ENCODE assay signal across 8 cellular contexts in genomic region chr1:201348211-201348566, GRCh38. TPM values are rescaled to one million over a fixed set of nuclear protein-coding genes. Genes with fewer than 3 reads are reported as not detected.
DNase-seq lines count a peak whose midpoint lies in the region; ATAC-seq and TF ChIP-seq lines count a peak whose summit lies in the region.

No MANE protein-coding gene starts in this region.

- no peak overlapping the region for H3K27ac Mint-ChIP-seq in mesothelial cell of epicardium

- TF ChIP-seq CTCF in GM10248 (IDR thresholded peaks at IDR 0.05; ENCODE audit: control extremely low read depth, extremely low read depth, low read depth, missing control alignments) = peak; percentile 62
- peak in 4 of 6 experiments; percentile 36 to 60 (median 54) for TF ChIP-seq CTCF in Peyer's patch (IDR thresholded peaks at IDR 0.05)
- TF ChIP-seq CTCF in mesothelial cell of epicardium (IDR thresholded peaks at IDR 0.05; ENCODE audit: unreplicated experiment) = peak; percentile 59

- no peak overlapping the region for H3K27ac ChIP-seq in Peyer's patch

- no peak overlapping the region for H3K4me3 ChIP-seq in Peyer's patch

- POLR2A ChIA-PET in GM10248 (lab: Yijun Ruan, JAX) = no interaction called here

- ATAC-seq in GM18867 (IDR thresholded peaks at IDR 0.05; ENCODE audit: unreplicated experiment) = no peak

- H3K9me3 Mint-ChIP-seq in mesothelial cell of epicardium = no peaks in the 10 kb centered on the region

- peaks cover 5% of the 10 kb centered on the region for H3K4me1 Mint-ChIP-seq in mesothelial cell of epicardium

- CTCF ChIA-PET in GM10248 (lab: Yijun Ruan, JAX) = interaction anchor here (0.7 to 5.2 kb wide), 23 partner anchors 10 to 179 kb away, joined by 3 to 37 read pairs (median 4); no protein-coding TSS in a partner anchor

- no peaks in the 10 kb centered on the region for H3K36me3 Mint-ChIP-seq in mesothelial cell of epicardium

- no peak overlapping the region for H3K4me3 Mint-ChIP-seq in mesothelial cell of epicardium

- H3K36me3 ChIP-seq in Peyer's patch = no peaks in the 10 kb centered on the region

- peak; percentile 75 for DNase-seq in GM10248 (ENCODE audit: extremely low spot score)
- peak; percentile 30 for DNase-seq in HS-27A (ENCODE audit: low read depth)
- peak in 2 of 3 donors; percentile 54 to 60 for DNase-seq in Peyer's patch
- DNase-seq in ecto neural progenitor cell (ENCODE audit: low spot score) = peak; percentile 72
- peak in 1 of 2 experiments; percentile 70 for DNase-seq in mesothelial cell of epicardium (ENCODE audit: low spot score in 2 of 2, unreplicated experiment in 2 of 2)
- DNase-seq in amniotic stem cell (lab: John Stamatoyannopoulos, UW) = no peak
- DNase-seq in mesenteric fat pad (ENCODE audit: low spot score) = no peak

- no peaks in the 10 kb centered on the region for H3K4me1 ChIP-seq in Peyer's patch

- H3K27me3 Mint-ChIP-seq in mesothelial cell of epicardium (ENCODE audit: low read depth) = peaks cover 3% of the 10 kb centered on the region

- no peak for TF ChIP-seq POLR2A in Peyer's patch (IDR thresholded peaks at IDR 0.05)

- no peaks in the 10 kb centered on the region for H3K9me3 ChIP-seq in Peyer's patch

- H3K27me3 ChIP-seq in Peyer's patch = no peaks in the 10 kb centered on the region

RNA-seq across cellular contexts. Expression of gene TNNT2, which starts 29.3 kb away (rescaled TPM):
- total RNA-seq in Peyer's patch = 1 to 10 TPM in 1 of 4 donors, under 1 TPM in 1, not detected in 2; 0.40 to 3.7 TPM
- total RNA-seq in mesothelial cell of epicardium = 32.6 to 37.1 TPM (median 37.1 TPM) in 3 replicates
- not detected for total RNA-seq in mesenteric fat pad

RNA-seq across cellular contexts. Expression of gene LAD1, which starts 50.9 kb away (rescaled TPM):
- 100 to 1,000 TPM; 106 to 224 (median 192) TPM for total RNA-seq in Peyer's patch
- total RNA-seq in mesothelial cell of epicardium = 17.6 to 23.0 TPM (median 20.7 TPM) in 3 replicates
- 0.51 TPM for total RNA-seq in mesenteric fat pad

Comparison
In these comparisons a context has a peak if more than half of its experiments do, and no peak if none do; other contexts are left out.
1. DNase-seq: peak in GM10248 (single experiment), HS-27A (single experiment), Peyer's patch (2 of 3) and ecto neural progenitor cell (single experiment); none in amniotic stem cell (single experiment) and mesenteric fat pad (single experiment).
2. RNA of gene LAD1, which starts 50.9 kb away (total RNA-seq): 106 to 224 TPM in Peyer's patch and 17.6 to 23.0 TPM in mesothelial cell of epicardium; 0.51 TPM in mesenteric fat pad (single experiment); every median in the first group is over 10 times any median in the second.
3. Peak in every context shown above with its lines, with median percentiles within 50 percentile points of each other: CTCF ChIP-seq.